ENCODE assay signal across 8 cellular contexts in genomic region chr5:19424506-19424905, GRCh38.
"Had no signal": no experiment of that assay in that cellular context is flagged by ENCODE, and none has a peak within 500 bp of the region (broad histone marks: within the 10 kb centered on the region; RNA-seq: fewer than 3 reads in every experiment).

No MANE protein-coding gene starts in this region.

- FAIRE-seq: G401.6, GM12878, GM12891, GM12892, GM18507, GM19239 had no signal

- DNase-seq: GDM1, GF-D8 had no signal

- ATAC-seq: GM12878 had no signal

- H3K4me3 ChIP-seq: GM12878 had no signal
